In genomic region chr11:57499413-57499982, GRCh38 we compare ENCODE assay signal across 10 cellular contexts. TPM values are rescaled to one million over a fixed set of nuclear protein-coding genes. Genes with fewer than 3 reads are reported as not detected.
DNase-seq lines count a peak whose midpoint lies in the region; ATAC-seq, FAIRE-seq and TF ChIP-seq lines count a peak whose summit lies in the region.
"Had no signal": no experiment of that assay in that cellular context is flagged by ENCODE, and none has a peak within 500 bp of the region (broad histone marks: within the 10 kb centered on the region; RNA-seq: fewer than 3 reads in every experiment).

No MANE protein-coding gene starts in this region.

- ATAC-seq in HG02642 (IDR thresholded peaks at IDR 0.05; ENCODE audit: poor library complexity, unreplicated experiment) (peak; percentile 100), upper lobe of left lung (ENCODE audit: low FRiP score in 2 of 2) (peak; percentile 99 to 100)
- peak; percentile 93 to 99 for ATAC-seq in natural killer cell treated with Interleukin-12 subunit alpha and Interleukin-12 subunit beta and Interleukin-15 and Interleukin-18, amount 100 ng/mL, for 72 hours

- WGBS in upper lobe of left lung, 2 donors, result 6 to 20% methylated on average over 17 to 34 of the region's 35 CpGs

- peak; percentile 55 for DNase-seq in DMS53 (lab: John Stamatoyannopoulos, UW)
- no peak for DNase-seq in DMS53 treated with DMSO at 0.1 percent for 48 hours (lab: John Stamatoyannopoulos, UW; ENCODE audit: unreplicated experiment)
- DNase-seq in NCI-H2171 (lab: John Stamatoyannopoulos, UW), result peak; percentile 87
- DNase-seq in activated naive CD4-positive, alpha-beta T cell treated with Interleukin-2 at 50 U/mL for 16 hours, result peak; percentile 16
- DNase-seq in frontal cortex (ENCODE audit: low spot score in 2 of 2), result peak; percentile 92 to 99
- DNase-seq in natural killer cell treated with Interleukin-12 subunit alpha and Interleukin-12 subunit beta and Interleukin-15 and Interleukin-18, amount 100 ng/mL, for 72 hours (ENCODE audit: low spot score), result peak; percentile 81
- peak; percentile 97 to 99 for DNase-seq in upper lobe of left lung

- TF ChIP-seq POLR2A in upper lobe of left lung (IDR thresholded peaks at IDR 0.05), result peak in 1 of 4 donors; percentile 62

- peaks cover 0 to 6% (median 0%) of the 10 kb centered on the region in 4 donors for H3K36me3 ChIP-seq in upper lobe of left lung

- no peak overlapping the region for H3K4me3 Mint-ChIP-seq in natural killer cell treated with Interleukin-12 subunit alpha and Interleukin-12 subunit beta and Interleukin-15 and Interleukin-18, amount 100 ng/mL, for 72 hours

- peaks cover 17 to 31% (median 25%) of the 10 kb centered on the region in 4 donors for H3K4me1 ChIP-seq in upper lobe of left lung

- peak overlapping the region in 3 of 4 donors; percentile 24 to 43 (median 39) for H3K4me3 ChIP-seq in upper lobe of left lung

- no peaks in the 10 kb centered on the region for H3K9me3 ChIP-seq in upper lobe of left lung

- peak in 2 of 4 donors; percentile 21 to 30 for TF ChIP-seq EP300 in upper lobe of left lung (IDR thresholded peaks at IDR 0.05)

- H3K27ac Mint-ChIP-seq in natural killer cell treated with Interleukin-12 subunit alpha and Interleukin-12 subunit beta and Interleukin-15 and Interleukin-18, amount 100 ng/mL, for 72 hours, result no peak overlapping the region

- no peaks in the 10 kb centered on the region for H3K27me3 Mint-ChIP-seq in natural killer cell treated with Interleukin-12 subunit alpha and Interleukin-12 subunit beta and Interleukin-15 and Interleukin-18, amount 100 ng/mL, for 72 hours

- H3K27ac ChIP-seq in upper lobe of left lung, result peak overlapping the region; percentile 59 to 78 (median 70)

- no peaks in the 10 kb centered on the region for H3K27me3 ChIP-seq in upper lobe of left lung

- peaks cover 6 to 7% of the 10 kb centered on the region in 2 donors for H3K4me1 Mint-ChIP-seq in natural killer cell treated with Interleukin-12 subunit alpha and Interleukin-12 subunit beta and Interleukin-15 and Interleukin-18, amount 100 ng/mL, for 72 hours (ENCODE audit: low read depth in 2 of 2)

- H3K36me3 Mint-ChIP-seq in natural killer cell treated with Interleukin-12 subunit alpha and Interleukin-12 subunit beta and Interleukin-15 and Interleukin-18, amount 100 ng/mL, for 72 hours, result no peaks in the 10 kb centered on the region

- H3K9me3 Mint-ChIP-seq in natural killer cell treated with Interleukin-12 subunit alpha and Interleukin-12 subunit beta and Interleukin-15 and Interleukin-18, amount 100 ng/mL, for 72 hours, result no peaks in the 10 kb centered on the region

- peak in 2 of 6 experiments; percentile 23 to 41 for TF ChIP-seq CTCF in upper lobe of left lung (IDR thresholded peaks at IDR 0.05)

- FAIRE-seq in frontal cortex (lab: Jason Lieb, UNC), result no peak
- FAIRE-seq: A204.1, colon had no signal

RNA-seq across cellular contexts. Expression of gene SLC43A1, which starts 16.0 kb away (rescaled TPM):
- total RNA-seq in frontal cortex (2.0 TPM), upper lobe of left lung (10 to 100 TPM in 5 of 6 donors, 1 to 10 TPM in 1; 7.1 to 72.3 (median 13.9) TPM)
- 10 to 100 TPM in 1 of 2 donors, 1 to 10 TPM in 1; 4.2 to 16.5 TPM for total RNA-seq in natural killer cell treated with Interleukin-12 subunit alpha and Interleukin-12 subunit beta and Interleukin-15 and Interleukin-18, amount 100 ng/mL, for 72 hours

RNA-seq across cellular contexts. Expression of gene TIMM10, which starts 31.1 kb away (rescaled TPM):
- total RNA-seq in frontal cortex, result 39.9 TPM
- total RNA-seq in natural killer cell treated with Interleukin-12 subunit alpha and Interleukin-12 subunit beta and Interleukin-15 and Interleukin-18, amount 100 ng/mL, for 72 hours, result 100 to 1,000 TPM in 1 of 2 donors, 10 to 100 TPM in 1; 77.6 to 131 TPM
- total RNA-seq in upper lobe of left lung, result 10 to 100 TPM in 5 of 6 donors, 1 to 10 TPM in 1; 7.3 to 62.2 (median 26.8) TPM

RNA-seq across cellular contexts. Expression of gene SMTNL1, which starts 37.9 kb away (rescaled TPM):
- total RNA-seq in frontal cortex, result not detected
- not detected for total RNA-seq in natural killer cell treated with Interleukin-12 subunit alpha and Interleukin-12 subunit beta and Interleukin-15 and Interleukin-18, amount 100 ng/mL, for 72 hours
- not detected for total RNA-seq in upper lobe of left lung

RNA-seq across cellular contexts. Expression of gene RTN4RL2, which starts 39.2 kb away (rescaled TPM):
- total RNA-seq in frontal cortex (0.41 TPM), upper lobe of left lung (1 to 10 TPM in 5 of 6 donors, not detected in 1; 1.1 to 4.1 (median 2.0) TPM)
- total RNA-seq in natural killer cell treated with Interleukin-12 subunit alpha and Interleukin-12 subunit beta and Interleukin-15 and Interleukin-18, amount 100 ng/mL, for 72 hours, result not detected
